Comparison of ENCODE assay signal across 19 cellular contexts in the genomic region with DNA sequence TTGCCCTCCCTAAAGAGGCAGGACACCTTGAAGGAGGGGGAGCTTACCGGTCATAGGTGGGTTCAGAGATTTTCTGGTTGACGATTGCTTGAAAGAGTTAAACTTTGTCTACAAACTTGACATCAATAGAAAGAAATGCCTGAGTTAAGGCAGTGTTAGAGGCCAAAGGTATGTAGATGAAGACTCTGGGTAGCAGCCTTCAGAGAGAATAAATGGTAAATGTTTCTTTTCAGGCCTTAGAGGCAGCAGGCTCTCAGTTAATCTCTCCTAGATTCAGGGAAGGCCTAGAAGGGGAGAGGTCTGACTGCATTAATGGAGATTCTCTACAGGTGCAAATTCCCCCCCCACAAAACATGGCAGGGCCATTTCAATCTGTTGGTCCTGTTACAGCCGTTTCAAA. TPM values are rescaled to one million over a fixed set of nuclear protein-coding genes. Genes with fewer than 3 reads are reported as not detected.
DNase-seq lines count a peak whose midpoint lies in the region; ATAC-seq, FAIRE-seq and TF ChIP-seq lines count a peak whose summit lies in the region.
"Had no signal": no experiment of that assay in that cellular context is flagged by ENCODE, and none has a peak within 500 bp of the region (broad histone marks: within the 10 kb centered on the region; RNA-seq: fewer than 3 reads in every experiment).

No MANE protein-coding gene starts in this region.

- H3K56ac ChIP-seq in H9 (ENCODE audit: insufficient read length, low read depth, low read length), result no peak overlapping the region

- no peak overlapping the region for H4K91ac ChIP-seq in H9 (ENCODE audit: insufficient read length, low read depth, low read length)
- no peak overlapping the region for H4K91ac ChIP-seq in neuronal stem cell (ENCODE audit: low read depth, low read length, poor library complexity)

- H4K5ac ChIP-seq in H9 (ENCODE audit: insufficient read length, low read depth, low read length), result no peak overlapping the region

- H2AFZ ChIP-seq in H9 (ENCODE audit: low read length) (no peak overlapping the region), neuronal stem cell (ENCODE audit: low read length) (no peak overlapping the region)

- H3K79me1 ChIP-seq in H9 (ENCODE audit: insufficient read depth, low read depth, low read length, poor library complexity, severe bottlenecking), result no peaks in the 10 kb centered on the region
- H3K79me1 ChIP-seq in neuronal stem cell (ENCODE audit: low read depth, low read length), result no peaks in the 10 kb centered on the region

- H2BK120ac ChIP-seq in H9 (ENCODE audit: low read depth, low read length, poor library complexity, severe bottlenecking), result no peak overlapping the region
- no peak overlapping the region for H2BK120ac ChIP-seq in neuronal stem cell (ENCODE audit: low read depth, low read length)

- no peak overlapping the region for H3T11ph ChIP-seq in H9 (ENCODE audit: low read length)

- no peaks in the 10 kb centered on the region for H3K27me3 Mint-ChIP-seq in activated CD8-positive, alpha-beta memory T cell treated with anti-CD3 and anti-CD28 coated beads, Interleukin-2, amount 10 ng/mL, durations not matched to agents 7 days and 5 days
- H3K27me3 Mint-ChIP-seq in CD4-positive, CD25-positive, alpha-beta regulatory T cell, result no peaks in the 10 kb centered on the region
- no peaks in the 10 kb centered on the region for H3K27me3 Mint-ChIP-seq in H9 (ENCODE audit: low read depth)

- H3K4me3 Mint-ChIP-seq in activated CD8-positive, alpha-beta memory T cell treated with anti-CD3 and anti-CD28 coated beads, Interleukin-2, amount 10 ng/mL, durations not matched to agents 7 days and 5 days, result no peak overlapping the region
- no peak overlapping the region for H3K4me3 Mint-ChIP-seq in CD4-positive, CD25-positive, alpha-beta regulatory T cell
- H3K4me3 Mint-ChIP-seq in H9, result no peak overlapping the region; a peak in 1 of 5 replicates

- H3K18ac ChIP-seq in H9 (ENCODE audit: insufficient read length, low read depth, low read length), result no peak overlapping the region
- no peak overlapping the region for H3K18ac ChIP-seq in neuronal stem cell (ENCODE audit: low read length)

- H3K4me3 ChIP-seq in CD4-positive, CD25-positive, alpha-beta regulatory T cell (ENCODE audit: low read depth, low read length), result no peak overlapping the region
- H3K4me3 ChIP-seq in neuronal stem cell (ENCODE audit: low read length in 2 of 2), result no peak overlapping the region
- H3K4me3 ChIP-seq: A549 had no signal

- peaks cover 18% of the 10 kb centered on the region for H3K4me1 Mint-ChIP-seq in activated CD8-positive, alpha-beta memory T cell treated with anti-CD3 and anti-CD28 coated beads, Interleukin-2, amount 10 ng/mL, durations not matched to agents 7 days and 5 days
- H3K4me1 Mint-ChIP-seq in CD4-positive, CD25-positive, alpha-beta regulatory T cell, result peaks cover 0 to 12% (median 2%) of the 10 kb centered on the region in 4 donors
- peaks cover 35 to 37% of the 10 kb centered on the region in 2 experiments for H3K4me1 Mint-ChIP-seq in H9

- no peaks in the 10 kb centered on the region for H3K27me3 ChIP-seq in CD4-positive, CD25-positive, alpha-beta regulatory T cell (ENCODE audit: control insufficient read depth, insufficient read depth, low read length)
- H3K27me3 ChIP-seq in H9 (ENCODE audit: insufficient read depth, low read length), result no peaks in the 10 kb centered on the region
- no peaks in the 10 kb centered on the region for H3K27me3 ChIP-seq in neuronal stem cell (ENCODE audit: control insufficient read depth in 3 of 3, insufficient read depth in 3 of 3, low read depth in 1 of 3, low read length in 3 of 3)

- H3K23me2 ChIP-seq in H9 (ENCODE audit: insufficient read length, low read depth, low read length, poor library complexity, severe bottlenecking), result no peaks in the 10 kb centered on the region

- peaks cover 89% of the 10 kb centered on the region for H3K36me3 Mint-ChIP-seq in activated CD8-positive, alpha-beta memory T cell treated with anti-CD3 and anti-CD28 coated beads, Interleukin-2, amount 10 ng/mL, durations not matched to agents 7 days and 5 days
- H3K36me3 Mint-ChIP-seq in CD4-positive, CD25-positive, alpha-beta regulatory T cell, result peaks cover 74% of the 10 kb centered on the region
- H3K36me3 Mint-ChIP-seq in H9 (ENCODE audit: insufficient read depth in 1 of 3, low read depth in 3 of 3), result peaks cover 0 to 6% (median 4%) of the 10 kb centered on the region in 3 experiments; a peak in 2 of 7 replicates
- H3K36me3 Mint-ChIP-seq in activated naive CD4-positive, alpha-beta T cell treated with anti-CD3 and anti-CD28 coated beads, Interleukin-2, amount 50 U/mL, for 72 hours, result peaks cover 0 to 28% of the 10 kb centered on the region in 2 donors

- peak overlapping the region; percentile 21 for H3K27ac Mint-ChIP-seq in activated CD8-positive, alpha-beta memory T cell treated with anti-CD3 and anti-CD28 coated beads, Interleukin-2, amount 10 ng/mL, durations not matched to agents 7 days and 5 days
- peak overlapping the region in 2 of 3 donors; percentile 68 to 80 for H3K27ac Mint-ChIP-seq in CD4-positive, CD25-positive, alpha-beta regulatory T cell
- peak overlapping the region in 2 of 3 experiments; percentile 7 to 93; a peak in 5 of 7 replicates for H3K27ac Mint-ChIP-seq in H9
- H3K27ac Mint-ChIP-seq in activated naive CD4-positive, alpha-beta T cell treated with anti-CD3 and anti-CD28 coated beads, Interleukin-2, amount 50 U/mL, for 72 hours, result peak overlapping the region; percentile 25 to 56

- no peak for DNase-seq in activated CD8-positive, alpha-beta memory T cell treated with anti-CD3 and anti-CD28 coated beads, Interleukin-2, amount 10 ng/mL, durations not matched to agents 7 days and 5 days
- DNase-seq in activated CD8-positive, alpha-beta memory T cell treated with anti-CD3 and anti-CD28 coated beads, Interleukin-2, amount 50 U/mL, for 48 hours, result no peak
- no peak for DNase-seq in CD4-positive, CD25-positive, alpha-beta regulatory T cell
- no peak for DNase-seq in H9
- no peak for DNase-seq in activated naive CD4-positive, alpha-beta T cell treated with anti-CD3 and anti-CD28 coated beads, Interleukin-2, amount 50 U/mL, for 72 hours (ENCODE audit: low spot score in 2 of 2)
- DNase-seq in neuronal stem cell (ENCODE audit: low spot score), result no peak
- DNase-seq in hepatic stellate cell (ENCODE audit: low spot score), result no peak
- DNase-seq in RCC 7860 (ENCODE audit: low spot score), result no peak
- DNase-seq: DMS79, KBM-7, NCI-H1048, NCI-H146, NCI-H2081 treated with DMSO at 0.1 percent for 48 hours, NCI-H526, OCI-M1 had no signal

- H4K8ac ChIP-seq in H9 (replicated peaks; ENCODE audit: insufficient read length, low read depth, low read length) (no peak overlapping the region), neuronal stem cell (ENCODE audit: low read depth, low read length) (no peak overlapping the region)

- no peak for FAIRE-seq in RCC 7860 (lab: Jason Lieb, UNC)
- FAIRE-seq: A549 had no signal

- CTCF ChIA-PET in activated CD8-positive, alpha-beta memory T cell treated with anti-CD3 and anti-CD28 coated beads, Interleukin-2, amount 10 ng/mL, durations not matched to agents 7 days and 5 days (lab: Charles Lee), result interaction anchor here (1.8 kb wide), 1 partner anchor 170 kb away, joined by 7 read pairs; no protein-coding TSS in a partner anchor

- no peaks in the 10 kb centered on the region for H4K20me1 ChIP-seq in H9 (ENCODE audit: control insufficient read depth, insufficient read depth, insufficient read length)

- H3K9ac ChIP-seq in H9 (ENCODE audit: extremely low read depth, insufficient read length, low read length) (no peak overlapping the region), neuronal stem cell (ENCODE audit: low read depth, low read length, poor library complexity) (no peak overlapping the region)

- H3K9me3 ChIP-seq in CD4-positive, CD25-positive, alpha-beta regulatory T cell (ENCODE audit: control insufficient read depth in 2 of 2, low read length in 2 of 2), result no peaks in the 10 kb centered on the region
- H3K9me3 ChIP-seq in H9 (ENCODE audit: control insufficient read depth, low read depth, low read length), result no peaks in the 10 kb centered on the region
- H3K9me3 ChIP-seq in neuronal stem cell (replicated peaks in 1 of 2; ENCODE audit: control insufficient read depth in 2 of 2, insufficient read depth in 1 of 2, low read depth in 1 of 2, low read length in 2 of 2), result no peaks in the 10 kb centered on the region
- H3K9me3 ChIP-seq: A549 had no signal

- H3K4ac ChIP-seq in H9 (ENCODE audit: low read depth, low read length) (no peak overlapping the region), neuronal stem cell (ENCODE audit: low read length) (no peak overlapping the region)

- H3K9me3 Mint-ChIP-seq in activated CD8-positive, alpha-beta memory T cell treated with anti-CD3 and anti-CD28 coated beads, Interleukin-2, amount 10 ng/mL, durations not matched to agents 7 days and 5 days (ENCODE audit: low read depth), result no peaks in the 10 kb centered on the region
- no peaks in the 10 kb centered on the region for H3K9me3 Mint-ChIP-seq in CD4-positive, CD25-positive, alpha-beta regulatory T cell
- no peaks in the 10 kb centered on the region; a peak in 1 of 5 replicates for H3K9me3 Mint-ChIP-seq in H9
- no peaks in the 10 kb centered on the region for H3K9me3 Mint-ChIP-seq in activated naive CD4-positive, alpha-beta T cell treated with anti-CD3 and anti-CD28 coated beads, Interleukin-2, amount 50 U/mL, for 72 hours

- H2BK15ac ChIP-seq in H9 (ENCODE audit: low read depth, low read length) (no peak overlapping the region), neuronal stem cell (ENCODE audit: low read length) (no peak overlapping the region)

- no peak overlapping the region for H3K23ac ChIP-seq in H9 (ENCODE audit: insufficient read length, low read depth, low read length)
- no peak overlapping the region for H3K23ac ChIP-seq in neuronal stem cell (ENCODE audit: low read depth, low read length, poor library complexity)

- H3K4me1 ChIP-seq in CD4-positive, CD25-positive, alpha-beta regulatory T cell (ENCODE audit: control insufficient read depth, insufficient read depth, low read length, poor library complexity, severe bottlenecking), result no peaks in the 10 kb centered on the region
- H3K4me1 ChIP-seq in H9 (ENCODE audit: insufficient read depth, low read length), result peaks cover 3% of the 10 kb centered on the region; the same call in 1 of the 2 replicates
- peaks cover 0 to 2% of the 10 kb centered on the region in 2 donors for H3K4me1 ChIP-seq in neuronal stem cell (ENCODE audit: control insufficient read depth in 2 of 2, insufficient read depth in 1 of 2, low read depth in 1 of 2, low read length in 2 of 2)
- H3K4me1 ChIP-seq: A549 had no signal

- no CpG with 5 or more reads among the region's 3 CpGs for WGBS in H9 (ENCODE audit: extremely low coverage, insufficient read length, low lambda C conversion rate)
- WGBS in neuronal stem cell (ENCODE audit: extremely low coverage in 2 of 2, insufficient read length in 2 of 2, insufficient replicate concordance in 1 of 2), 2 donors, result no CpG with 5 or more reads among the region's 3 CpGs

- no peak overlapping the region for H2BK20ac ChIP-seq in H9 (ENCODE audit: low read depth, low read length, poor library complexity, severe bottlenecking)

- peaks cover 85% of the 10 kb centered on the region for H3K36me3 ChIP-seq in CD4-positive, CD25-positive, alpha-beta regulatory T cell (ENCODE audit: control insufficient read depth, insufficient read depth, low read length)
- no peaks in the 10 kb centered on the region for H3K36me3 ChIP-seq in neuronal stem cell (replicated peaks in 1 of 2; ENCODE audit: control insufficient read depth in 2 of 2, insufficient read depth in 2 of 2, low read length in 2 of 2)

- H3K14ac ChIP-seq in H9 (ENCODE audit: insufficient read depth, low read length) (no peak overlapping the region), neuronal stem cell (ENCODE audit: low read length) (no peak overlapping the region)

- H2BK5ac ChIP-seq in H9 (ENCODE audit: insufficient read length, low read length) (no peak overlapping the region), neuronal stem cell (ENCODE audit: low read length) (no peak overlapping the region)

- H3K4me2 ChIP-seq in H9 (ENCODE audit: insufficient read depth, insufficient read length, low read length) (no peak overlapping the region), neuronal stem cell (ENCODE audit: insufficient read depth, low read length, poor library complexity, severe bottlenecking) (no peak overlapping the region)
- H3K4me2 ChIP-seq: A549 had no signal

- no peak overlapping the region for H2BK12ac ChIP-seq in H9 (ENCODE audit: insufficient read length, low read depth, low read length)
- no peak overlapping the region for H2BK12ac ChIP-seq in neuronal stem cell (ENCODE audit: low read length)

- TF ChIP-seq CTCF in H9 (conservative IDR thresholded peaks at IDR 0.05), result no peak

- H2AK5ac ChIP-seq in H9 (ENCODE audit: insufficient read length, low read length), result no peak overlapping the region
- H2AK5ac ChIP-seq in neuronal stem cell (ENCODE audit: low read depth, low read length), result no peak overlapping the region

- no peaks in the 10 kb centered on the region for H3K79me2 ChIP-seq in H9 (ENCODE audit: insufficient read depth, low read length)

- no peak overlapping the region for H3K27ac ChIP-seq in CD4-positive, CD25-positive, alpha-beta regulatory T cell (ENCODE audit: insufficient read depth, low read length, poor library complexity, severe bottlenecking)
- H3K27ac ChIP-seq in H9 (ENCODE audit: insufficient read length, low read depth, low read length), result no peak overlapping the region
- H3K27ac ChIP-seq in neuronal stem cell (replicated peaks; ENCODE audit: low read length), result no peak overlapping the region
- H3K27ac ChIP-seq: A549, C4-2B, HL-60 had no signal

- ATAC-seq in activated CD8-positive, alpha-beta memory T cell treated with anti-CD3 and anti-CD28 coated beads, Interleukin-2, amount 10 ng/mL, durations not matched to agents 7 days and 5 days, result no peak
- no peak for ATAC-seq in CD4-positive, CD25-positive, alpha-beta regulatory T cell (ENCODE audit: low read depth in 2 of 2)
- no peak for ATAC-seq in activated naive CD4-positive, alpha-beta T cell treated with anti-CD3 and anti-CD28 coated beads, Interleukin-2, amount 50 U/mL, for 72 hours
- ATAC-seq: A549 had no signal

RNA-seq across cellular contexts. Expression of gene MX1, which starts 27.7 kb away (rescaled TPM):
- 100 to 1,000 TPM; 544 to 967 TPM for total RNA-seq in activated CD8-positive, alpha-beta memory T cell treated with anti-CD3 and anti-CD28 coated beads, Interleukin-2, amount 10 ng/mL, durations not matched to agents 7 days and 5 days
- total RNA-seq in CD4-positive, CD25-positive, alpha-beta regulatory T cell, result 111 TPM
- polyA plus RNA-seq in CD4-positive, CD25-positive, alpha-beta regulatory T cell, result 100 to 1,000 TPM in 1 of 4 donors, 10 to 100 TPM in 3; 82.5 to 137 (median 89.4) TPM
- total RNA-seq in H9 (2021), result 5.1 and 6.3 TPM in 2 replicates
- total RNA-seq in activated naive CD4-positive, alpha-beta T cell treated with anti-CD3 and anti-CD28 coated beads, Interleukin-2, amount 50 U/mL, for 72 hours, result 100 to 1,000 TPM in 1 of 2 donors, 10 to 100 TPM in 1; 18.0 to 365 TPM
- 0.91 TPM for polyA plus RNA-seq in neuronal stem cell (2013, experiment 1 of 2)
- 0.75 TPM for polyA plus RNA-seq in neuronal stem cell (2013, experiment 2 of 2)
- total RNA-seq: G401 had no signal

RNA-seq across cellular contexts. Expression of gene TMPRSS2, which starts 54.2 kb away (rescaled TPM):
- not detected for total RNA-seq in activated CD8-positive, alpha-beta memory T cell treated with anti-CD3 and anti-CD28 coated beads, Interleukin-2, amount 10 ng/mL, durations not matched to agents 7 days and 5 days
- total RNA-seq in CD4-positive, CD25-positive, alpha-beta regulatory T cell, result not detected
- not detected for polyA plus RNA-seq in CD4-positive, CD25-positive, alpha-beta regulatory T cell
- total RNA-seq in H9 (2021), result 10.2 and 12.1 TPM in 2 replicates
- not detected for total RNA-seq in activated naive CD4-positive, alpha-beta T cell treated with anti-CD3 and anti-CD28 coated beads, Interleukin-2, amount 50 U/mL, for 72 hours
- 0.07 TPM for polyA plus RNA-seq in neuronal stem cell (2013, experiment 1 of 2)
- 0.07 TPM for polyA plus RNA-seq in neuronal stem cell (2013, experiment 2 of 2)
- total RNA-seq: G401 had no signal
- polyA plus RNA-seq: A549 had no signal

Comparison
In these comparisons a context has a peak if more than half of its experiments do, and no peak if none do; other contexts are left out.
1. H3K27ac Mint-ChIP-seq: peak in every context shown above with its lines; median percentile 74 in CD4-positive, CD25-positive, alpha-beta regulatory T cell; 50 in H9; 40 in activated naive CD4-positive, alpha-beta T cell treated with anti-CD3 and anti-CD28 coated beads, Interleukin-2, amount 50 U/mL, for 72 hours; 21 in activated CD8-positive, alpha-beta memory T cell treated with anti-CD3 and anti-CD28 coated beads, Interleukin-2, amount 10 ng/mL, durations not matched to agents 7 days and 5 days.